In the genomic region with DNA sequence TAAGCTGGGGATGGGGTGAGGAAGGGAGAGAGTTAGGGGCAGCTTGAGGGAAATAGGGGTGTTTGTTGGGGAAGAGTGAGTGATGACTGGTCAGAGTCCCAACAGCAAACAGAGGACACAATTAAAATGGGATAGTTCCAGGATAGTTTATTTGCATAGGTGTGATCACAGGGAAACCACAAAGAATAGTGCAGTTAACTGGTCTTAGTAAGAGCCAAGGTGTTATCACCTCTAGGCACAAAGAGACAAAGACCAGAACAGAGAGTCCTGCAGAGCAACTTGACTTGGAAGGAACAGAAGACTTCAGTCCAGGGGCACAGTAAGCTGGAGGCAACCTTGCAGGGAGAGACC, we compare ENCODE assay signal across 13 cellular contexts. TPM values are rescaled to one million over a fixed set of nuclear protein-coding genes. Genes with fewer than 3 reads are reported as not detected.
DNase-seq lines count a peak whose midpoint lies in the region; ATAC-seq and TF ChIP-seq lines count a peak whose summit lies in the region.
"Had no signal": no experiment of that assay in that cellular context is flagged by ENCODE, and none has a peak within 500 bp of the region (broad histone marks: within the 10 kb centered on the region; RNA-seq: fewer than 3 reads in every experiment).

No MANE protein-coding gene starts in this region.

- no TSS peak for BruUV-seq in Caco-2 (replicated peaks; lab: Mats Ljungman, UMichigan)

- H2AK5ac ChIP-seq in neuronal stem cell (ENCODE audit: low read depth, low read length), result no peak overlapping the region

- H3K14ac ChIP-seq in neuronal stem cell (ENCODE audit: low read length), result no peak overlapping the region

- peak overlapping the region; percentile 84 for H2AFZ ChIP-seq in neuronal stem cell (ENCODE audit: low read length)

- intact Hi-C loops in Caco-2 (cut with micrococcal nuclease; ENCODE audit: unreplicated experiment), result no loop called here

- H3K27me3 ChIP-seq in Caco-2 (replicated peaks; ENCODE audit: control insufficient read depth, insufficient read depth, low read length) (no peaks in the 10 kb centered on the region), neuronal stem cell (ENCODE audit: control insufficient read depth in 3 of 3, insufficient read depth in 3 of 3, low read depth in 1 of 3, low read length in 3 of 3) (peaks cover 0 to 3% (median 0%) of the 10 kb centered on the region in 3 experiments)

- no peaks in the 10 kb centered on the region for H3K36me3 Mint-ChIP-seq in Caco-2 (ENCODE audit: insufficient read depth, unreplicated experiment)

- no peaks in the 10 kb centered on the region for H3K27me3 Mint-ChIP-seq in Caco-2 (ENCODE audit: insufficient read depth, unreplicated experiment)

- H2BK5ac ChIP-seq in neuronal stem cell (ENCODE audit: low read length), result no peak overlapping the region

- ATAC-seq in left lobe of liver (no peak), HG03571 (IDR thresholded peaks at IDR 0.05; ENCODE audit: unreplicated experiment) (no peak)

- no peak overlapping the region for H3K4me3 Mint-ChIP-seq in Caco-2 (ENCODE audit: unreplicated experiment)

- H3K9ac ChIP-seq in neuronal stem cell (ENCODE audit: low read depth, low read length, poor library complexity), result no peak overlapping the region

- no peak overlapping the region for H3K4me3 ChIP-seq in Caco-2 (ENCODE audit: low read depth, low read length)
- no peak overlapping the region for H3K4me3 ChIP-seq in neuronal stem cell (ENCODE audit: low read length in 2 of 2)
- H3K4me3 ChIP-seq: A549 had no signal

- H3K27ac Mint-ChIP-seq in Caco-2 (ENCODE audit: unreplicated experiment), result peak overlapping the region; percentile 30

- no peak overlapping the region for H4K8ac ChIP-seq in neuronal stem cell (ENCODE audit: low read depth, low read length)

- no peak overlapping the region for H3K4me2 ChIP-seq in neuronal stem cell (ENCODE audit: insufficient read depth, low read length, poor library complexity, severe bottlenecking)
- H3K4me2 ChIP-seq: A549 had no signal

- no peak overlapping the region for H2BK15ac ChIP-seq in neuronal stem cell (ENCODE audit: low read length)

- no peak overlapping the region for H3K23ac ChIP-seq in neuronal stem cell (ENCODE audit: low read depth, low read length, poor library complexity)

- TF ChIP-seq CTCF in Caco-2 (IDR thresholded peaks at IDR 0.05; ENCODE audit: insufficient read depth in 1 of 2, low read depth in 1 of 2, low read length in 1 of 2, severe bottlenecking in 1 of 2, unreplicated experiment in 1 of 2) (no peak), RWPE1 (conservative IDR thresholded peaks at IDR 0.05; ENCODE audit: low read depth) (no peak)

- H3K79me1 ChIP-seq in neuronal stem cell (ENCODE audit: low read depth, low read length), result no peaks in the 10 kb centered on the region

- no peak overlapping the region for H3K4ac ChIP-seq in neuronal stem cell (ENCODE audit: low read length)

- H3K4me1 Mint-ChIP-seq in Caco-2 (ENCODE audit: low read depth, unreplicated experiment), result peaks cover 21% of the 10 kb centered on the region

- H2BK120ac ChIP-seq in neuronal stem cell (ENCODE audit: low read depth, low read length), result no peak overlapping the region

- CTCF ChIA-PET in Caco-2 (lab: Charles Lee) (no interaction called here), RWPE1 (lab: Yijun Ruan, JAX) (interaction anchor here (0.6 kb wide), 1 partner anchor 622 kb away, joined by 4 read pairs; no protein-coding TSS in a partner anchor)

- H3K36me3 ChIP-seq in Caco-2 (ENCODE audit: control insufficient read depth, insufficient read depth, low read length), result no peaks in the 10 kb centered on the region
- no peaks in the 10 kb centered on the region for H3K36me3 ChIP-seq in neuronal stem cell (replicated peaks in 1 of 2; ENCODE audit: control insufficient read depth in 2 of 2, insufficient read depth in 2 of 2, low read length in 2 of 2)

- H3K18ac ChIP-seq in neuronal stem cell (ENCODE audit: low read length), result no peak overlapping the region

- H3K4me1 ChIP-seq in Caco-2, result peaks cover 18% of the 10 kb centered on the region
- H3K4me1 ChIP-seq in neuronal stem cell (ENCODE audit: control insufficient read depth in 2 of 2, insufficient read depth in 1 of 2, low read depth in 1 of 2, low read length in 2 of 2), result peaks cover 9 to 11% of the 10 kb centered on the region in 2 donors
- H3K4me1 ChIP-seq: A549 had no signal

- H2BK12ac ChIP-seq in neuronal stem cell (ENCODE audit: low read length), result no peak overlapping the region

- POLR2A ChIA-PET in Caco-2 (lab: Charles Lee), result no interaction called here
- POLR2A ChIA-PET in RWPE1 (lab: Yijun Ruan, JAX; ENCODE audit: low non-redundant PET), result no interaction called here

- no peaks in the 10 kb centered on the region for H3K9me3 Mint-ChIP-seq in Caco-2 (ENCODE audit: unreplicated experiment)

- H3K27ac ChIP-seq in RWPE1 (peak overlapping the region; percentile 57), neuronal stem cell (replicated peaks; ENCODE audit: low read length) (no peak overlapping the region)
- H3K27ac ChIP-seq: A549, C4-2B had no signal

- DNase-seq in Caco-2, result no peak
- no peak for DNase-seq in RWPE1 (ENCODE audit: low spot score)
- DNase-seq in left lobe of liver (ENCODE audit: low spot score), result peak; percentile 5
- DNase-seq in neuronal stem cell (ENCODE audit: low spot score), result no peak
- no peak for DNase-seq in nucleus accumbens (lab: John Stamatoyannopoulos, UW)
- no peak for DNase-seq in NCI-H748 (lab: John Stamatoyannopoulos, UW; ENCODE audit: unreplicated experiment)
- DNase-seq: H7, NCI-H1105 treated with DMSO at 0.1 percent for 48 hours, NCI-H187, NCI-H82 had no signal

- H3K9me3 ChIP-seq in Caco-2, result no peaks in the 10 kb centered on the region
- H3K9me3 ChIP-seq in neuronal stem cell (replicated peaks in 1 of 2; ENCODE audit: control insufficient read depth in 2 of 2, insufficient read depth in 1 of 2, low read depth in 1 of 2, low read length in 2 of 2), result no peaks in the 10 kb centered on the region
- H3K9me3 ChIP-seq: A549 had no signal

- H4K91ac ChIP-seq in neuronal stem cell (ENCODE audit: low read depth, low read length, poor library complexity), result no peak overlapping the region

RNA-seq across cellular contexts. Expression of a gene that starts 42.1 kb away (rescaled TPM):
- total RNA-seq in Caco-2 (2022) (167 and 170 TPM in 2 replicates), left lobe of liver (49.0 TPM)
- polyA plus RNA-seq in neuronal stem cell (2013, experiment 1 of 2), result 47.6 TPM
- 47.6 TPM for polyA plus RNA-seq in neuronal stem cell (2013, experiment 2 of 2)
